Comparison of ENCODE assay signal across 2 cellular contexts in genomic region chr1:6871300-6871972, GRCh38.
TF ChIP-seq lines count a peak whose summit lies in the region.

No MANE protein-coding gene starts in this region.

TF ChIP-seq in GM23338, 12 proteins besides CTCF, POLR2A, EP300 and RAD21 (continued from another document):
- TF ChIP-seq EZH2 (IDR thresholded peaks at IDR 0.05; ENCODE audit: low read depth, unreplicated experiment) (no peak), NANOG (IDR thresholded peaks at IDR 0.05; ENCODE audit: borderline replicate concordance) (no peak), ZNF114 (CRISPR knock-in tag; IDR thresholded peaks at IDR 0.05) (no peak), ZNF331 (CRISPR knock-in tag; IDR thresholded peaks at IDR 0.05; ENCODE audit: low read depth) (no peak), ZNF462 (CRISPR knock-in tag; IDR thresholded peaks at IDR 0.05) (no peak), EZH2phosphoT487 (IDR thresholded peaks at IDR 0.05; ENCODE audit: unreplicated experiment) (no peak), JUNB (IDR thresholded peaks at IDR 0.05; ENCODE audit: unreplicated experiment) (no peak), STAT1 (IDR thresholded peaks at IDR 0.05; ENCODE audit: unreplicated experiment) (no peak), ETS1 (IDR thresholded peaks at IDR 0.05) (no peak), POLR2AphosphoS5 (IDR thresholded peaks at IDR 0.05; ENCODE audit: low read depth) (no peak), CREB1 (CRISPR knock-in tag; IDR thresholded peaks at IDR 0.05; ENCODE audit: low read depth) (no peak)
TF ChIP-seq in GM23338: peak in this region for 0.

TF ChIP-seq in K562, 482 proteins besides CTCF, POLR2A, EP300 and RAD21 (continued from another document):
- TF ChIP-seq ZNF518B (CRISPR knock-in tag; IDR thresholded peaks at IDR 0.05) (no peak), GATAD2B (IDR thresholded peaks at IDR 0.05; ENCODE audit: borderline replicate concordance) (no peak), ZNF696 (CRISPR knock-in tag; conservative IDR thresholded peaks at IDR 0.05) (no peak), NFE2 (IDR thresholded peaks at IDR 0.05; ENCODE audit: low read depth) (no peak), POLR2AphosphoS2 (IDR thresholded peaks at IDR 0.05; ENCODE audit: low read length) (no peak), ZNF212 (CRISPR knock-in tag; IDR thresholded peaks at IDR 0.05) (no peak), NR2C1 (IDR thresholded peaks at IDR 0.05) (peak; percentile 78), NR2C1 (tag; IDR thresholded peaks at IDR 0.05) (peak; percentile 76), ELF2 (CRISPR knock-in tag; IDR thresholded peaks at IDR 0.05) (peak; percentile 42; the same call in 1 of the 2 replicates), HCFC1 (IDR thresholded peaks at IDR 0.05; ENCODE audit: low read depth, low read length) (no peak), SMC3 (conservative IDR thresholded peaks at IDR 0.05; ENCODE audit: insufficient read depth, low read depth, low read length) (no peak), RBFOX2 (IDR thresholded peaks at IDR 0.05; ENCODE audit: low read depth, low read length) (no peak), ZNF551 (CRISPR knock-in tag; IDR thresholded peaks at IDR 0.05) (no peak), CREB3 (tag; conservative IDR thresholded peaks at IDR 0.05; ENCODE audit: low read depth) (no peak), FIP1L1 (IDR thresholded peaks at IDR 0.05; ENCODE audit: low read depth, low read length, poor library complexity, severe bottlenecking) (no peak), RBM25 (IDR thresholded peaks at IDR 0.05; ENCODE audit: low read depth, low read length, severe bottlenecking) (no peak), ZBTB17 (CRISPR knock-in tag; IDR thresholded peaks at IDR 0.05) (no peak), SRSF3 (IDR thresholded peaks at IDR 0.05; ENCODE audit: insufficient read depth, low read length) (no peak), HIVEP1 (CRISPR knock-in tag; IDR thresholded peaks at IDR 0.05) (no peak), ZNF197 (CRISPR knock-in tag; IDR thresholded peaks at IDR 0.05; ENCODE audit: low read depth) (no peak), VEZF1 (CRISPR knock-in tag; IDR thresholded peaks at IDR 0.05) (no peak), RB1 (IDR thresholded peaks at IDR 0.05; ENCODE audit: low read depth) (no peak), ELF1 (tag; IDR thresholded peaks at IDR 0.05) (no peak), CTCFL (IDR thresholded peaks at IDR 0.05; ENCODE audit: borderline replicate concordance, insufficient read depth, low read depth, low read length, poor library complexity, severe bottlenecking) (no peak), ARNT (IDR thresholded peaks at IDR 0.05) (no peak), ZBTB5 (IDR thresholded peaks at IDR 0.05) (no peak), ZFP36 (IDR thresholded peaks at IDR 0.05; ENCODE audit: low read depth, low read length, partially characterized antibody) (no peak)
